ENCODE assay signal across 13 cellular contexts in genomic region chr2:145846986-145847385, GRCh38.
"Had no signal": no experiment of that assay in that cellular context is flagged by ENCODE, and none has a peak within 500 bp of the region (broad histone marks: within the 10 kb centered on the region; RNA-seq: fewer than 3 reads in every experiment).

No MANE protein-coding gene starts in this region.

- H3K27me3 ChIP-seq: ovary, thyroid gland, uterus had no signal

- H3K9me3 ChIP-seq: ovary, thyroid gland, uterus had no signal

- DNase-seq: activated CD4-positive, alpha-beta T cell treated with anti-CD3 and anti-CD28 coated beads for 36 hours; activated CD8-positive, alpha-beta memory T cell treated with anti-CD3 and anti-CD28 coated beads, Interleukin-2, amount 50 U/mL, for 4 hours; activated CD8-positive, alpha-beta T cell treated with anti-CD3 and anti-CD28 coated beads for 36 hours; activated naive CD4-positive, alpha-beta T cell; endodermal cell; erythroblast; kidney; ovary; stimulated activated CD4-positive, alpha-beta T cell treated with anti-CD3 and anti-CD28 coated beads, Interleukin-4, amount 100 ng/mL, for 4 hours; T1000; thyroid gland; uterus; WERI-Rb-1 had no signal

- H3K36me3 ChIP-seq: ovary, thyroid gland, uterus, WERI-Rb-1 had no signal

- ATAC-seq: activated CD4-positive, alpha-beta T cell treated with anti-CD3 and anti-CD28 coated beads for 36 hours; activated CD8-positive, alpha-beta T cell treated with anti-CD3 and anti-CD28 coated beads for 36 hours had no signal

- H3K4me1 ChIP-seq: thyroid gland, uterus had no signal

- H3K27ac ChIP-seq: ovary, thyroid gland, uterus, WERI-Rb-1 had no signal

- H3K4me3 ChIP-seq: ovary, thyroid gland, uterus had no signal

- FAIRE-seq: kidney had no signal
